ENCODE assay signal across 8 cellular contexts in the genomic region with DNA sequence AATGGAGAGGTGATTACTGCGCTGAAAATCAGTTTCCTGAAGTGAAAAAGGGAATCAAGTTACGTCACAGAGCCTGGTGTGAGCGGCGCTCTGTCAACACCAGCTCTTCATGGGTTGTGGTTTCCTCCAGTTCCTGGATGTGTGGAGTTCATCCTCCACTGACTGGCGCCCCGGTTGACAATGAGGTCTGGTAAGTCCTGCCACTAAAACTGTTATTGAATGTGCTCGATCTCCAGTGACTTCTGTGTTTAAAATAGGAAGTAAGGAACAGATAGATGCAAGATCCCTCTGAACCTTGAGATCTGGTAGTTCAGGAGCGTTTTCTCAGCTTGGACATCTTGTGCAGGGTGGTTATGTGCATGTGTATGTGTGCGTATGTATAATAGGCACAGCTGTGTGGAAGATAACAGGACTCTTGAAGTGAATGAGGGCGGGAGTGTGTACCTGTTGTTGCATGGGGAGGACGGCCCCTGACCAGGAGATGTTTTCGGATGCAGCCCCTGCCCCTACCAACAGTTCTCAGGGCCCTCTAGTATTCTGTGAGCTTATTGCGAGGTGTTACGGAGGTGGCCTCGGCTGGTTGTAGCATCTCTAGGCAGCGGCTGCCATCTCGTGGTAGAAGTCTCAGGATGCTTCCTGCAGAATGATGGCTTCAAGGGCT. TPM values are rescaled to one million over a fixed set of nuclear protein-coding genes. Genes with fewer than 3 reads are reported as not detected.
A peak's percentile ranks its signal among the peaks of the same experiment; 100 is the strongest.
DNase-seq lines count a peak whose midpoint lies in the region; ATAC-seq, FAIRE-seq and TF ChIP-seq lines count a peak whose summit lies in the region.

No MANE protein-coding gene starts in this region.

- no peaks in the 10 kb centered on the region for H4K20me1 ChIP-seq in keratinocyte (ENCODE audit: control insufficient read depth, extremely low read depth, insufficient read depth, low read length)

- FAIRE-seq in keratinocyte (lab: Jason Lieb, UNC) = peak; percentile 61

- H3K4me3 ChIP-seq in WERI-Rb-1 (ENCODE audit: low read depth, low read length) (no peak overlapping the region), breast epithelium (peak overlapping the region in 1 of 3 donors; percentile 11), keratinocyte (ENCODE audit: control insufficient read depth in 2 of 3, extremely low read depth in 1 of 3, insufficient read depth in 2 of 3, low read depth in 1 of 3, low read length in 3 of 3) (no peak overlapping the region)

- no peaks in the 10 kb centered on the region for H3K9me1 ChIP-seq in keratinocyte (ENCODE audit: control insufficient read depth, extremely low read depth, insufficient read depth, low read length)

- TF ChIP-seq CTCF in WERI-Rb-1 (IDR thresholded peaks at IDR 0.05; ENCODE audit: low read depth, low read length) (peak; percentile 85), breast epithelium (IDR thresholded peaks at IDR 0.05) (peak in 2 of 3 donors; percentile 40 to 58), keratinocyte (optimal IDR thresholded peaks at IDR 0.05 in 1 of 3, IDR thresholded peaks at IDR 0.05 in 1 of 3, conservative IDR thresholded peaks at IDR 0.05 in 1 of 3; ENCODE audit: extremely low read depth in 1 of 3, insufficient read depth in 2 of 3, low read length in 3 of 3) (peak; percentile 77 to 93 (median 81))

- intact Hi-C loops in breast epithelium (cut with DNase I; ENCODE audit: low total_unique reads) = no loop called here

- H3K27me3 ChIP-seq in WERI-Rb-1 (ENCODE audit: insufficient read depth, low read depth, severe bottlenecking) = no peaks in the 10 kb centered on the region
- no peaks in the 10 kb centered on the region for H3K27me3 ChIP-seq in breast epithelium
- H3K27me3 ChIP-seq in keratinocyte (ENCODE audit: control insufficient read depth, extremely low read depth, insufficient read depth, low read length) = no peaks in the 10 kb centered on the region

- no peaks in the 10 kb centered on the region for H3K9me3 ChIP-seq in WERI-Rb-1 (ENCODE audit: severe bottlenecking)
- H3K9me3 ChIP-seq in breast epithelium = no peaks in the 10 kb centered on the region
- H3K9me3 ChIP-seq in keratinocyte (ENCODE audit: control insufficient read depth, low read depth, low read length) = no peaks in the 10 kb centered on the region

- dilution Hi-C loops in keratinocyte (cut with MboI; ENCODE audit: extremely low pct_ligation_motif_present, low sequenced_read_pairs) = no loop called here

- DNase-seq in 8988T (peak; percentile 46), NCI-H2029 treated with DMSO at 0.1 percent for 48 hours (lab: John Stamatoyannopoulos, UW) (peak; percentile 6), WERI-Rb-1 (peak; percentile 80), breast epithelium (ENCODE audit: low spot score in 2 of 2) (peak; percentile 40 to 73), keratinocyte (ENCODE audit: low read depth, low spot score) (peak; percentile 15)
- DNase-seq in stimulated activated CD4-positive, alpha-beta T cell treated with anti-CD3 and anti-CD28 coated beads, Interleukin-2, amount 100 ng/mL, for 48 hours = peak; percentile 63 to 71

- H3K79me2 ChIP-seq in keratinocyte (ENCODE audit: control insufficient read depth, insufficient read depth, low read length) = no peaks in the 10 kb centered on the region

- H3K9ac ChIP-seq in keratinocyte (ENCODE audit: control insufficient read depth, extremely low read depth, insufficient read depth, low read length) = no peak overlapping the region

- no peak overlapping the region for H3K27ac ChIP-seq in WERI-Rb-1
- no peak overlapping the region for H3K27ac ChIP-seq in breast epithelium
- no peak overlapping the region for H3K27ac ChIP-seq in keratinocyte (ENCODE audit: control insufficient read depth, insufficient read depth, low read length)

- ATAC-seq in GM18502 (IDR thresholded peaks at IDR 0.05; ENCODE audit: poor library complexity, unreplicated experiment) (peak; percentile 97), HG02938 (IDR thresholded peaks at IDR 0.05; ENCODE audit: unreplicated experiment) (peak; percentile 93)

- H3K4me1 ChIP-seq in breast epithelium = no peaks in the 10 kb centered on the region
- H3K4me1 ChIP-seq in keratinocyte (ENCODE audit: control insufficient read depth, extremely low read depth, insufficient read depth, low read length) = no peaks in the 10 kb centered on the region

- TF ChIP-seq POLR2A in breast epithelium (IDR thresholded peaks at IDR 0.05) = no peak

- H2AFZ ChIP-seq in keratinocyte (ENCODE audit: control insufficient read depth, low read length) = peak overlapping the region; percentile 36

- no peak overlapping the region for H3K4me2 ChIP-seq in keratinocyte (ENCODE audit: control insufficient read depth, extremely low read depth, insufficient read depth, low read depth, low read length)

- H3K36me3 ChIP-seq in WERI-Rb-1 = no peaks in the 10 kb centered on the region
- no peaks in the 10 kb centered on the region for H3K36me3 ChIP-seq in breast epithelium
- no peaks in the 10 kb centered on the region for H3K36me3 ChIP-seq in keratinocyte (ENCODE audit: control insufficient read depth in 2 of 2, extremely low read depth in 1 of 2, insufficient read depth in 2 of 2, low read length in 2 of 2)

RNA-seq across cellular contexts. Expression of a gene that starts 22.0 kb away (rescaled TPM):
- total RNA-seq in breast epithelium = 10 to 100 TPM; 15.4 to 56.2 (median 45.2) TPM
- polyA plus RNA-seq in keratinocyte = 46.2 to 174 TPM (median 99.2 TPM) in 3 replicates
- 30.6 TPM for polyA plus RNA-seq in keratinocyte (2011; ENCODE audit: low read depth)
- polyA plus RNA-seq in keratinocyte (2011; cell fraction: cytosol; rRNA removed) = 141 and 184 TPM in 2 replicates
- polyA plus RNA-seq in keratinocyte (2011; cell fraction: nucleus; rRNA removed) = 153 and 156 TPM in 2 replicates
- polyA plus RNA-seq in keratinocyte (2012; ENCODE audit: low replicate concordance) = 81.5 and 149 TPM in 2 replicates
- polyA minus RNA-seq in keratinocyte = 55.8 to 120 TPM (median 100 TPM) in 3 replicates
- 196 TPM for polyA minus RNA-seq in keratinocyte (2011; cell fraction: cytosol; rRNA and poly(A)+ RNA removed)
- polyA minus RNA-seq in keratinocyte (2011; cell fraction: nucleus; rRNA and poly(A)+ RNA removed) = 52.1 and 90.0 TPM in 2 replicates

Comparison
In these comparisons a context has a peak if more than half of its experiments do, and no peak if none do; other contexts are left out.
1. DNase-seq: peak in every context shown above with its lines; median percentile 80 in WERI-Rb-1; 67 in stimulated activated CD4-positive, alpha-beta T cell treated with anti-CD3 and anti-CD28 coated beads, Interleukin-2, amount 100 ng/mL, for 48 hours; 56 in breast epithelium; 46 in 8988T; 15 in keratinocyte; 6 in NCI-H2029 treated with DMSO at 0.1 percent for 48 hours.